ENCODE assay signal across 8 cellular contexts in genomic region chr17:80760501-80760900, GRCh38.
DNase-seq lines count a peak whose midpoint lies in the region; ATAC-seq and TF ChIP-seq lines count a peak whose summit lies in the region.

No MANE protein-coding gene starts in this region.

- intact Hi-C loops in lower lobe of right lung (cut with DNase I) (no loop called here), ascending aorta (cut with DNase I) (no loop called here), thyroid gland (cut with DNase I) (no loop called here)

- H3K9me3 ChIP-seq in lower lobe of right lung (no peaks in the 10 kb centered on the region), ascending aorta (no peaks in the 10 kb centered on the region), thyroid gland (no peaks in the 10 kb centered on the region)

- DNase-seq in DMS53 treated with DMSO at 0.1 percent for 48 hours (lab: John Stamatoyannopoulos, UW; ENCODE audit: unreplicated experiment) (peak; percentile 97), NCI-H1105 treated with DMSO at 0.1 percent for 48 hours (lab: John Stamatoyannopoulos, UW) (peak; percentile 93), lower lobe of right lung (peak; percentile 69), ascending aorta (ENCODE audit: low spot score in 2 of 2) (no peak), thyroid gland (no peak)
- no peak for DNase-seq in activated CD4-positive, alpha-beta T cell treated with anti-CD3 and anti-CD28 coated beads, Interleukin-2, amount 50 U/mL, for 4 hours

- H3K27ac ChIP-seq in lower lobe of right lung = no peak overlapping the region
- H3K27ac ChIP-seq in ascending aorta = no peak overlapping the region
- no peak overlapping the region for H3K27ac ChIP-seq in thyroid gland

- peaks cover 15% of the 10 kb centered on the region for H3K36me3 ChIP-seq in lower lobe of right lung
- H3K36me3 ChIP-seq in ascending aorta = no peaks in the 10 kb centered on the region
- no peaks in the 10 kb centered on the region for H3K36me3 ChIP-seq in thyroid gland

- no peak for TF ChIP-seq POLR2A in thyroid gland (IDR thresholded peaks at IDR 0.05)

- H3K4me3 ChIP-seq in lower lobe of right lung (no peak overlapping the region), ascending aorta (no peak overlapping the region), thyroid gland (replicated peaks in 1 of 3) (no peak overlapping the region)

- no peak for TF ChIP-seq CTCF in lower lobe of right lung (IDR thresholded peaks at IDR 0.05)
- TF ChIP-seq CTCF in ascending aorta (IDR thresholded peaks at IDR 0.05) = no peak
- TF ChIP-seq CTCF in thyroid gland (IDR thresholded peaks at IDR 0.05) = no peak

- H3K27me3 ChIP-seq in lower lobe of right lung (ENCODE audit: low read depth) = no peaks in the 10 kb centered on the region
- no peaks in the 10 kb centered on the region for H3K27me3 ChIP-seq in ascending aorta
- H3K27me3 ChIP-seq in thyroid gland = no peaks in the 10 kb centered on the region

- 71 to 78% methylated on average over 10 to 12 of the region's 12 CpGs for WGBS in thyroid gland, 2 donors

- peak; percentile 5; the same call in 2 of the 3 replicates for ATAC-seq in SK-N-SH treated with all-trans-retinoic acid at 6 μM for 48 hours
- ATAC-seq in lower lobe of right lung = peak; percentile 43 to 73
- no peak for ATAC-seq in HG02610 (IDR thresholded peaks at IDR 0.05; ENCODE audit: unreplicated experiment)

- peaks cover 26% of the 10 kb centered on the region for H3K4me1 ChIP-seq in lower lobe of right lung
- no peaks in the 10 kb centered on the region for H3K4me1 ChIP-seq in ascending aorta
- no peaks in the 10 kb centered on the region for H3K4me1 ChIP-seq in thyroid gland

TF ChIP-seq in SK-N-SH treated with all-trans-retinoic acid at 6 μM for 48 hours, 23 proteins besides CTCF, POLR2A, EP300 and RAD21:
- TF ChIP-seq ZFP3 (CRISPR knock-in tag; IDR thresholded peaks at IDR 0.05) = no peak
- TF ChIP-seq, protein P1, sequence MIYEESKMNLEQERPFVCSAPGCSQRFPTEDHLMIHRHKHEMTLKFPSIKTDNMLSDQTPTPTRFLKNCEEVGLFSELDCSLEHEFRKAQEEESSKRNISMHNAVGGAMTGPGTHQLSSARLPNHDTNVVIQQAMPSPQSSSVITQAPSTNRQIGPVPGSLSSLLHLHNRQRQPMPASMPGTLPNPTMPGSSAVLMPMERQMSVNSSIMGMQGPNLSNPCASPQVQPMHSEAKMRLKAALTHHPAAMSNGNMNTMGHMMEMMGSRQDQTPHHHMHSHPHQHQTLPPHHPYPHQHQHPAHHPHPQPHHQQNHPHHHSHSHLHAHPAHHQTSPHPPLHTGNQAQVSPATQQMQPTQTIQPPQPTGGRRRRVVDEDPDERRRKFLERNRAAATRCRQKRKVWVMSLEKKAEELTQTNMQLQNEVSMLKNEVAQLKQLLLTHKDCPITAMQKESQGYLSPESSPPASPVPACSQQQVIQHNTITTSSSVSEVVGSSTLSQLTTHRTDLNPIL (CRISPR knock-in tag; IDR thresholded peaks at IDR 0.05; ENCODE audit: low read depth) = no peak
- no peak for TF ChIP-seq ISL1 (CRISPR knock-in tag; IDR thresholded peaks at IDR 0.05)
TF ChIP-seq in SK-N-SH treated with all-trans-retinoic acid at 6 μM for 48 hours: peak in this region for 0.

Comparison
In these comparisons a context has a peak if more than half of its experiments do, and no peak if none do; other contexts are left out.
1. DNase-seq: peak in DMS53 treated with DMSO at 0.1 percent for 48 hours (single experiment), NCI-H1105 treated with DMSO at 0.1 percent for 48 hours (single experiment) and lower lobe of right lung (single experiment); none in ascending aorta (0 of 2), thyroid gland (0 of 2) and activated CD4-positive, alpha-beta T cell treated with anti-CD3 and anti-CD28 coated beads, Interleukin-2, amount 50 U/mL, for 4 hours (0 of 2).